In the genomic region with DNA sequence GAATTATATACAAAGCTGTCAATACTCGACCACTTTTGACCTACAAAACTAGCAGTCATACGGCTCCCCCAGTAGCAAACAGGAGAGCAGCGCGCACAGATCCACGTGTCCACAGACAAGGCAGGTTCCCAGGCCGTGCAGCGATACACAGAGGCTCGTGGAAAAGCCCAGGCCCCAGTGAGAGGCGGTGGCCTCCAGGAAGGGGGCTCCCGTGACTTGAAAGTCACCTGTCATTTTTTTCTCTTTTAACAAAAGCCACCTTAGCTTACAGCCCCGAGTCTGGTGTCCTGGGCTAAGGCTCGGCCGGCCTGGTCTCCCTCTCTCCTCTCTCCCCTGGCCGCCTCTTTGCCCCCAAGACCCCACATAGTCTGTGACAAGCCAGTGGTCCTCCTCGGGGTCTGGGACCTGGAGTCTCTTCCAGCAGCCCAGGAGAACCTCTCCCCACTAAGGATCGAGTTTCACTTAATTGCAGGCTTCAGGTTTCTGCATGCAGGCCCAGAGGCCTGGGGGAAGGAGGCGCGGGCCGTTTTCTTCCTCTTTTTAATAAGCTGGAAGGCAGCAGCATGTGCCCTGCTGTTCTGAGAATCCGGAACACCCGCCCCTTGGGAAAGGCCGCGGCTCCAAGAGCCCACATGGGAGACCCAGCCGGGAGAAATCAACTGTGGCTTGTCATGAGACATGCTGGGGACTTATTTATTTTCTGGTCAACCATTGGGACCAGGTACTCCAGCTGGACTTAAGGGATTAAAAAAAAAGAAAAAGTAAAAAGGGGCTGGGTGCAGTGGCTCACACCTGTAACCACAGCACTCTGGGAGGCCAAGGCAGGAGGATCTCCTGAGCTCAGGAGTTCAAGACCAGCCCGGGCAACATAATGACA, we compare ENCODE assay signal across 8 cellular contexts. TPM values are rescaled to one million over a fixed set of nuclear protein-coding genes. Genes with fewer than 3 reads are reported as not detected.
DNase-seq lines count a peak whose midpoint lies in the region; ATAC-seq, FAIRE-seq and TF ChIP-seq lines count a peak whose summit lies in the region.

No MANE protein-coding gene starts in this region.

- TF ChIP-seq EP300 in gastroesophageal sphincter (IDR thresholded peaks at IDR 0.05): no peak

- TF ChIP-seq CTCF in CD14-positive monocyte (IDR thresholded peaks at IDR 0.05): no peak
- TF ChIP-seq CTCF in gastroesophageal sphincter (IDR thresholded peaks at IDR 0.05): no peak
- TF ChIP-seq CTCF in prostate gland (IDR thresholded peaks at IDR 0.05): no peak

- H3K4me1 ChIP-seq in gastroesophageal sphincter (peaks cover 4 to 94% (median 64%) of the 10 kb centered on the region in 3 donors), prostate gland (replicated peaks) (peaks cover 34% of the 10 kb centered on the region), small intestine (ENCODE audit: control insufficient read depth in 2 of 2, insufficient read depth in 1 of 2, low read depth in 1 of 2, low read length in 1 of 2) (peaks cover 0 to 20% of the 10 kb centered on the region in 2 donors)

- peaks cover 16 to 18% of the 10 kb centered on the region in 2 donors for H3K36me3 Mint-ChIP-seq in CD14-positive monocyte
- no peaks in the 10 kb centered on the region for H3K36me3 Mint-ChIP-seq in natural killer cell treated with Interleukin-12 subunit alpha and Interleukin-12 subunit beta and Interleukin-15 and Interleukin-18, amount 100 ng/mL, for 72 hours

- no peaks in the 10 kb centered on the region for H3K27me3 ChIP-seq in gastroesophageal sphincter
- no peaks in the 10 kb centered on the region for H3K27me3 ChIP-seq in prostate gland (replicated peaks; ENCODE audit: insufficient read depth)
- no peaks in the 10 kb centered on the region for H3K27me3 ChIP-seq in small intestine (ENCODE audit: control insufficient read depth in 2 of 2, insufficient read depth in 2 of 2, low read length in 2 of 2)

- peak overlapping the region; percentile 22 to 79 (median 70) for H3K27ac ChIP-seq in gastroesophageal sphincter
- peak overlapping the region; percentile 70 to 83 for H3K27ac ChIP-seq in prostate gland
- peak overlapping the region in 1 of 2 donors; percentile 59 for H3K27ac ChIP-seq in small intestine (ENCODE audit: low read depth in 1 of 2, low read length in 1 of 2)

- no peak for FAIRE-seq in small intestine (lab: Jason Lieb, UNC)

- no peaks in the 10 kb centered on the region for H3K36me3 ChIP-seq in gastroesophageal sphincter
- H3K36me3 ChIP-seq in prostate gland: no peaks in the 10 kb centered on the region
- peaks cover 0 to 3% of the 10 kb centered on the region in 2 donors for H3K36me3 ChIP-seq in small intestine (ENCODE audit: control insufficient read depth in 2 of 2, insufficient read depth in 2 of 2, low read length in 2 of 2)

- H3K4me3 Mint-ChIP-seq in CD14-positive monocyte: peak overlapping the region; percentile 65 to 76
- H3K4me3 Mint-ChIP-seq in natural killer cell treated with Interleukin-12 subunit alpha and Interleukin-12 subunit beta and Interleukin-15 and Interleukin-18, amount 100 ng/mL, for 72 hours: no peak overlapping the region

- TF ChIP-seq POLR2A in gastroesophageal sphincter (IDR thresholded peaks at IDR 0.05) (no peak), prostate gland (IDR thresholded peaks at IDR 0.05) (no peak)

- peak overlapping the region; percentile 83 to 95 (median 94) for H3K27ac Mint-ChIP-seq in CD14-positive monocyte
- no peak overlapping the region for H3K27ac Mint-ChIP-seq in natural killer cell treated with Interleukin-12 subunit alpha and Interleukin-12 subunit beta and Interleukin-15 and Interleukin-18, amount 100 ng/mL, for 72 hours

- intact Hi-C loops in CD14-positive monocyte (cut with micrococcal nuclease): loop anchor here (5.0 to 10.0 kb wide), 3 partner anchors 34 to 216 kb away; no protein-coding TSS in a partner anchor
- intact Hi-C loops in prostate gland (cut with DNase I): no loop called here

- 21 to 27% methylated on average over 3 to 10 of the region's 25 CpGs for WGBS in gastroesophageal sphincter (ENCODE audit: low coverage in 1 of 2), 2 donors
- 12% methylated on average over 25 of the region's 25 CpGs for WGBS in prostate gland
- WGBS in small intestine, 3 donors: 54 to 75% (median 74%) methylated on average over 24 to 25 of the region's 25 CpGs

- H3K9me3 Mint-ChIP-seq in CD14-positive monocyte: no peaks in the 10 kb centered on the region
- no peaks in the 10 kb centered on the region for H3K9me3 Mint-ChIP-seq in natural killer cell treated with Interleukin-12 subunit alpha and Interleukin-12 subunit beta and Interleukin-15 and Interleukin-18, amount 100 ng/mL, for 72 hours

- H3K27me3 Mint-ChIP-seq in CD14-positive monocyte (ENCODE audit: low read depth in 3 of 3): peaks cover 0 to 2% (median 0%) of the 10 kb centered on the region in 3 donors
- H3K27me3 Mint-ChIP-seq in natural killer cell treated with Interleukin-12 subunit alpha and Interleukin-12 subunit beta and Interleukin-15 and Interleukin-18, amount 100 ng/mL, for 72 hours: no peaks in the 10 kb centered on the region

- no peak overlapping the region for H3K4me3 ChIP-seq in gastroesophageal sphincter
- no peak overlapping the region for H3K4me3 ChIP-seq in prostate gland
- no peak overlapping the region for H3K4me3 ChIP-seq in small intestine (ENCODE audit: low read depth in 1 of 2, low read length in 2 of 2)

- peak; percentile 17 for ATAC-seq in gastroesophageal sphincter
- no peak for ATAC-seq in natural killer cell treated with Interleukin-12 subunit alpha and Interleukin-12 subunit beta and Interleukin-15 and Interleukin-18, amount 100 ng/mL, for 72 hours

- H3K9me3 ChIP-seq in gastroesophageal sphincter: no peaks in the 10 kb centered on the region
- H3K9me3 ChIP-seq in prostate gland: no peaks in the 10 kb centered on the region
- H3K9me3 ChIP-seq in small intestine (ENCODE audit: control insufficient read depth, low read depth): no peaks in the 10 kb centered on the region

- H3K4me1 Mint-ChIP-seq in CD14-positive monocyte: peaks cover 88% of the 10 kb centered on the region
- H3K4me1 Mint-ChIP-seq in natural killer cell treated with Interleukin-12 subunit alpha and Interleukin-12 subunit beta and Interleukin-15 and Interleukin-18, amount 100 ng/mL, for 72 hours (ENCODE audit: low read depth in 2 of 2): peaks cover 24 to 54% of the 10 kb centered on the region in 2 donors

- DNase-seq in CD14-positive monocyte (ENCODE audit: low spot score) (peak; percentile 67), Kasumi-1 (lab: John Stamatoyannopoulos, UW) (peak; percentile 86 to 87), SIG-M5 (lab: John Stamatoyannopoulos, UW) (peak; percentile 8), prostate gland (ENCODE audit: low spot score) (peak; percentile 81), NAMALWA (ENCODE audit: low spot score) (no peak), small intestine (no peak)
- DNase-seq in natural killer cell treated with Interleukin-12 subunit alpha and Interleukin-12 subunit beta and Interleukin-15 and Interleukin-18, amount 100 ng/mL, for 72 hours (ENCODE audit: low spot score): no peak

RNA-seq across cellular contexts. Expression of gene NCOR2, which starts 15.9 kb away (rescaled TPM):
- polyA plus RNA-seq in CD14-positive monocyte: 1 to 10 TPM; 4.7 to 5.5 TPM
- total RNA-seq in gastroesophageal sphincter: 100 to 1,000 TPM in 2 of 4 donors, 10 to 100 TPM in 2; 67.2 to 148 (median 105) TPM
- total RNA-seq in prostate gland: 100 to 1,000 TPM; 184 to 306 TPM
- total RNA-seq in natural killer cell treated with Interleukin-12 subunit alpha and Interleukin-12 subunit beta and Interleukin-15 and Interleukin-18, amount 100 ng/mL, for 72 hours: 100 to 1,000 TPM in 1 of 2 donors, 10 to 100 TPM in 1; 80.8 to 133 TPM
- 10 to 100 TPM; 26.2 to 50.4 (median 30.0) TPM for polyA plus RNA-seq in small intestine

Comparison
In these comparisons a context has a peak if more than half of its experiments do, and no peak if none do; other contexts are left out.
1. DNase-seq: peak in CD14-positive monocyte (single experiment), Kasumi-1 (2 of 2), SIG-M5 (single experiment) and prostate gland (single experiment); none in NAMALWA (single experiment), natural killer cell treated with Interleukin-12 subunit alpha and Interleukin-12 subunit beta and Interleukin-15 and Interleukin-18, amount 100 ng/mL, for 72 hours (single experiment) and small intestine (single experiment).
2. H3K27ac Mint-ChIP-seq: peak in CD14-positive monocyte (7 of 7); none in natural killer cell treated with Interleukin-12 subunit alpha and Interleukin-12 subunit beta and Interleukin-15 and Interleukin-18, amount 100 ng/mL, for 72 hours (0 of 2).